In genomic region chr12:94813314-94813713, GRCh38 we compare ENCODE assay signal across 1 cellular context.
TF ChIP-seq lines count a peak whose summit lies in the region.

No MANE protein-coding gene starts in this region.

TF ChIP-seq in GM12878, 131 proteins besides CTCF, POLR2A, EP300 and RAD21 (continued from another document and continues in another):
- TF ChIP-seq ATF2 (IDR thresholded peaks at IDR 0.05; ENCODE audit: low read length) (0 out of 2 replicates have a peak, but pooled peaks have one; percentile 25), MTA2 (IDR thresholded peaks at IDR 0.05; ENCODE audit: low read depth) (no peak; the same call in 1 of the 2 replicates), CEBPZ (IDR thresholded peaks at IDR 0.05; ENCODE audit: low read depth, low read length) (no peak), SMARCA5 (IDR thresholded peaks at IDR 0.05) (no peak), NFYA (IDR thresholded peaks at IDR 0.05; ENCODE audit: borderline replicate concordance, low read depth, low read length) (no peak), CEBPB (IDR thresholded peaks at IDR 0.05; ENCODE audit: borderline replicate concordance in 1 of 2, low read depth in 2 of 2, low read length in 2 of 2) (no peak), ZNF24 (IDR thresholded peaks at IDR 0.05) (no peak), MTA3 (IDR thresholded peaks at IDR 0.05; ENCODE audit: borderline replicate concordance, low read length) (no peak), ZNF687 (IDR thresholded peaks at IDR 0.05) (peak; percentile 44; the same call in 1 of the 2 replicates), ZBTB40 (IDR thresholded peaks at IDR 0.05; ENCODE audit: borderline replicate concordance) (no peak; the same call in 1 of the 2 replicates), YBX1 (IDR thresholded peaks at IDR 0.05) (no peak), POU2F2 (IDR thresholded peaks at IDR 0.05; ENCODE audit: borderline replicate concordance, low read depth, low read length) (no peak), TBL1XR1 (IDR thresholded peaks at IDR 0.05; ENCODE audit: low read depth, low read length) (no peak), ETV6 (conservative IDR thresholded peaks at IDR 0.05 in 1 of 2, IDR thresholded peaks at IDR 0.05 in 1 of 2; ENCODE audit: borderline replicate concordance in 1 of 2, low read depth in 1 of 2) (no peak), TCF3 (IDR thresholded peaks at IDR 0.05; ENCODE audit: borderline replicate concordance, insufficient read depth, low read depth, low read length) (no peak), RBBP5 (conservative IDR thresholded peaks at IDR 0.05) (no peak), NR2C1 (IDR thresholded peaks at IDR 0.05) (no peak), CREB1 (IDR thresholded peaks at IDR 0.05; ENCODE audit: low read depth) (no peak), GATAD2B (conservative IDR thresholded peaks at IDR 0.05; ENCODE audit: low read depth) (no peak), JUND (IDR thresholded peaks at IDR 0.05; ENCODE audit: low read depth, low read length) (no peak), BCL11A (IDR thresholded peaks at IDR 0.05; ENCODE audit: low read depth, low read length) (no peak), GABPA (IDR thresholded peaks at IDR 0.05; ENCODE audit: low read depth) (no peak), POLR2AphosphoS2 (IDR thresholded peaks at IDR 0.05; ENCODE audit: low read depth, low read length) (no peak), SMAD5 (IDR thresholded peaks at IDR 0.05; ENCODE audit: low read depth) (no peak), CUX1 (IDR thresholded peaks at IDR 0.05; ENCODE audit: insufficient replicate concordance, low read depth, low read length) (no peak), RELB (IDR thresholded peaks at IDR 0.05; ENCODE audit: low read depth) (peak; percentile 70), NKRF (conservative IDR thresholded peaks at IDR 0.05) (no peak), SP1 (IDR thresholded peaks at IDR 0.05; ENCODE audit: low read depth, low read length) (no peak), CHD1 (IDR thresholded peaks at IDR 0.05; ENCODE audit: low read depth, low read length) (no peak), CBFB (IDR thresholded peaks at IDR 0.05; ENCODE audit: low read depth) (no peak), SKIL (IDR thresholded peaks at IDR 0.05; ENCODE audit: low read depth, poor library complexity, severe bottlenecking) (peak; percentile 91), ZSCAN29 (IDR thresholded peaks at IDR 0.05) (no peak)
